ENCODE assay signal across 10 cellular contexts in the genomic region with DNA sequence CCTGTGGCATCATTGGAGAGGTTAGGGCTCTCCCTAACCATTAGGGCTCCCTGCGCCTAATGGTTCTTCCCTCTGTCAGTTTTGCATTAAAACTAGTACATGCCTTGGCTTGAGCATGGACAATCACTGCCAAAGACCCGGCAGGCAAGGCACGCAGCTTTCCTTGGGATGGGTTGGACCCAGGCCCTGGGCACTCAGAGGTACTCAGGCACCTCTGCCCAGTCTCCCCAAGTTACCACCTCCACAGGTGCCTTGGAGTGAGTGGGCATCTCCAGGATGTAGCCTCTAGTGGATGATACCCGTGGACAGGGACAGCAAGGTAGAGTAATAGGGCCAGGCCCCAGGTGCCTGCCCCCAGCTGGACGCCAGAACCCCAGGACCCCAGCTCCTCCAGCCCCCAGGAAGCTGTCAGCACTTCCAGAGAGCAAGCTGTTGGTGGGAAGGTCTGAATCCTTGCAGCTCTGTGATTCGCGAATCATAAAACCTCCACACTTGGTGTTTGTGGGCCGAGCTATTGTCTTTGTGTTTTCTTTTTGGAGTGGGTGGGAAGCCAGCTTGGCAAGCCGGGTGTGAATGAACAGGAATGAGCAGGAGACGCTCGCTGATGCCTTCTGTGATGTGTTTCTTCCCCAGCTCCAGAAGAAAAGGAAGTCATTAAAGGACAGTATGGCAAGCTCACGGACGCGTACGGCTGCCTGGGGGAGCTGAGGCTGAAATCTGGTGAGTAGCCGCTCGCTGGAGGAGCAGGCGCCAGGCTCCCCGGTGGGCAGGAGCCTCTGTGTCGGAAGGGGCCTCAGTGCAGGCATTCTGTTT. TPM values are rescaled to one million over a fixed set of nuclear protein-coding genes. Genes with fewer than 3 reads are reported as not detected.
DNase-seq lines count a peak whose midpoint lies in the region; ATAC-seq, FAIRE-seq and TF ChIP-seq lines count a peak whose summit lies in the region.
"Had no signal": no experiment of that assay in that cellular context is flagged by ENCODE, and none has a peak within 500 bp of the region (broad histone marks: within the 10 kb centered on the region; RNA-seq: fewer than 3 reads in every experiment).

No MANE protein-coding gene starts in this region.

- no peak overlapping the region for H3K27ac Mint-ChIP-seq in neural progenitor cell
- H3K27ac Mint-ChIP-seq: activated CD4-positive, alpha-beta T cell treated with anti-CD3 and anti-CD28 coated beads, Interleukin-2, amount 10 ng/mL, durations not matched to agents 24 days and 14 days had no signal

- TF ChIP-seq CTCF in endothelial cell of umbilical vein (IDR thresholded peaks at IDR 0.05; ENCODE audit: extremely low read depth in 1 of 2, insufficient read depth in 1 of 2, low read depth in 1 of 2, low read length in 2 of 2) (no peak), neural progenitor cell (IDR thresholded peaks at IDR 0.05) (no peak)

- H3K9me3 ChIP-seq in endothelial cell of umbilical vein (replicated peaks; ENCODE audit: control insufficient read depth, insufficient read depth, low read length) (no peaks in the 10 kb centered on the region), neural progenitor cell (ENCODE audit: low read depth) (no peaks in the 10 kb centered on the region)

- H3K27me3 Mint-ChIP-seq in neural progenitor cell (ENCODE audit: insufficient read depth, low read depth), result peaks cover 11% of the 10 kb centered on the region
- H3K27me3 Mint-ChIP-seq: activated CD4-positive, alpha-beta T cell treated with anti-CD3 and anti-CD28 coated beads, Interleukin-2, amount 10 ng/mL, durations not matched to agents 24 days and 14 days had no signal

- H3K4me2 ChIP-seq in endothelial cell of umbilical vein (ENCODE audit: insufficient read depth, low read length) (peak overlapping the region; percentile 40), neural progenitor cell (no peak overlapping the region)

- peaks cover 60% of the 10 kb centered on the region for H3K4me1 ChIP-seq in endothelial cell of umbilical vein (ENCODE audit: control insufficient read depth, extremely low read depth, insufficient read depth, low read length)
- peaks cover 3% of the 10 kb centered on the region for H3K4me1 ChIP-seq in neural progenitor cell

- BruUV-seq in endothelial cell of umbilical vein (replicated peaks; lab: Mats Ljungman, UMichigan), result no TSS peak

- H3K36me3 ChIP-seq in endothelial cell of umbilical vein (ENCODE audit: control insufficient read depth in 2 of 2, extremely low read depth in 1 of 2, insufficient read depth in 2 of 2, low read length in 2 of 2), result peaks cover 0 to 3% of the 10 kb centered on the region in 2 experiments
- H3K36me3 ChIP-seq in neural progenitor cell, result no peaks in the 10 kb centered on the region

- FAIRE-seq in endothelial cell of umbilical vein (lab: Jason Lieb, UNC) (peak; percentile 86), urothelium cell line (lab: Jason Lieb, UNC) (no peak)
- FAIRE-seq: RCC 7860 had no signal

- H3K36me3 Mint-ChIP-seq in neural progenitor cell, result no peaks in the 10 kb centered on the region

- H3K9me1 ChIP-seq in endothelial cell of umbilical vein (replicated peaks; ENCODE audit: control insufficient read depth, extremely low read depth, insufficient read depth, low read length), result no peaks in the 10 kb centered on the region

- dilution Hi-C loops in endothelial cell of umbilical vein (cut with MboI; ENCODE audit: extremely low pct_ligation_motif_present, low sequenced_read_pairs), result no loop called here

- intact Hi-C loops in endothelial cell of umbilical vein (cut with micrococcal nuclease), result no loop called here

- H3K4me3 ChIP-seq in endothelial cell of umbilical vein (replicated peaks in 1 of 3; ENCODE audit: insufficient read depth in 1 of 3, low read depth in 1 of 3, low read length in 3 of 3) (peak overlapping the region in 1 of 3 experiments; percentile 18), neural progenitor cell (no peak overlapping the region)

- H4K20me1 ChIP-seq in endothelial cell of umbilical vein (replicated peaks; ENCODE audit: control insufficient read depth, extremely low read depth, insufficient read depth, low read length) (no peaks in the 10 kb centered on the region), neural progenitor cell (ENCODE audit: low read depth) (no peaks in the 10 kb centered on the region)

- H3K27ac ChIP-seq in endothelial cell of umbilical vein (ENCODE audit: insufficient read depth, low read depth, low read length) (peak overlapping the region; percentile 71), neural progenitor cell (no peak overlapping the region)

- H3K79me2 ChIP-seq in endothelial cell of umbilical vein (ENCODE audit: control insufficient read depth, insufficient read depth, low read length), result peaks cover 86% of the 10 kb centered on the region
- no peaks in the 10 kb centered on the region for H3K79me2 ChIP-seq in neural progenitor cell (ENCODE audit: low read depth)

- ATAC-seq in GM19351 (IDR thresholded peaks at IDR 0.05; ENCODE audit: unreplicated experiment), result no peak

- peaks cover 11% of the 10 kb centered on the region for H3K4me1 Mint-ChIP-seq in neural progenitor cell

- H3K9ac ChIP-seq in endothelial cell of umbilical vein (replicated peaks; ENCODE audit: extremely low read depth, insufficient read depth, low read length), result peak overlapping the region; percentile 30
- no peak overlapping the region for H3K9ac ChIP-seq in neural progenitor cell

- DNase-seq in AG08395 (ENCODE audit: low spot score) (peak; percentile 45), endothelial cell of umbilical vein (ENCODE audit: low read depth, low spot score) (peak; percentile 79), neural progenitor cell (ENCODE audit: low spot score) (peak; percentile 28), urothelium cell line (ENCODE audit: low spot score) (no peak), NCI-H510A treated with DMSO at 0.1 percent for 48 hours (lab: John Stamatoyannopoulos, UW) (no peak), DMS153 (lab: John Stamatoyannopoulos, UW) (no peak)
- DNase-seq: activated CD4-positive, alpha-beta T cell treated with anti-CD3 and anti-CD28 coated beads, Interleukin-2, amount 10 ng/mL, durations not matched to agents 24 days and 14 days had no signal

- peaks cover 3% of the 10 kb centered on the region for H3K9me3 Mint-ChIP-seq in neural progenitor cell

- CTCF ChIA-PET in endothelial cell of umbilical vein (lab: Charles Lee), result interaction anchor here (0.6 to 2.1 kb wide), 9 partner anchors 9 to 55 kb away, joined by 3 to 17 read pairs (median 3); no protein-coding TSS in a partner anchor

- H2AFZ ChIP-seq in endothelial cell of umbilical vein (ENCODE audit: low read depth, low read length) (no peak overlapping the region), neural progenitor cell (replicated peaks) (no peak overlapping the region)

- no peak for TF ChIP-seq POLR2A in endothelial cell of umbilical vein (IDR thresholded peaks at IDR 0.05; ENCODE audit: low read depth, low read length)

- no peaks in the 10 kb centered on the region for H3F3A ChIP-seq in neural progenitor cell (ENCODE audit: low read depth)

- POLR2A ChIA-PET in endothelial cell of umbilical vein (lab: Charles Lee), result interaction anchor here (0.7 to 1.5 kb wide), 3 partner anchors 9 to 44 kb away, joined by 5 to 10 read pairs (median 8); no protein-coding TSS in a partner anchor

- no peak overlapping the region for H3K4me3 Mint-ChIP-seq in neural progenitor cell
- H3K4me3 Mint-ChIP-seq: activated CD4-positive, alpha-beta T cell treated with anti-CD3 and anti-CD28 coated beads, Interleukin-2, amount 10 ng/mL, durations not matched to agents 24 days and 14 days had no signal

- H3K27me3 ChIP-seq in endothelial cell of umbilical vein (ENCODE audit: control insufficient read depth in 2 of 2, insufficient read depth in 2 of 2, low read length in 2 of 2) (no peaks in the 10 kb centered on the region), neural progenitor cell (no peaks in the 10 kb centered on the region)

TF ChIP-seq in PFSK-1, 5 proteins besides CTCF, POLR2A, EP300 and RAD21 (continues in another document):
- TF ChIP-seq TAF1 (IDR thresholded peaks at IDR 0.05; ENCODE audit: borderline replicate concordance, insufficient read depth, low read length), result no peak
- no peak for TF ChIP-seq FOXP2 (optimal IDR thresholded peaks at IDR 0.05; ENCODE audit: borderline replicate concordance, extremely low read depth, extremely low read length, insufficient read depth)
- peak; percentile 30; the same call in 1 of the 2 replicates for TF ChIP-seq SIN3A (IDR thresholded peaks at IDR 0.05; ENCODE audit: borderline replicate concordance, insufficient read depth, low read length)

TF ChIP-seq in endothelial cell of umbilical vein, 7 proteins besides CTCF, POLR2A, EP300 and RAD21:
- TF ChIP-seq JUN (IDR thresholded peaks at IDR 0.05; ENCODE audit: borderline replicate concordance, insufficient read depth, insufficient read length, low read depth) (no peak), EZH2 (IDR thresholded peaks at IDR 0.05; ENCODE audit: borderline replicate concordance, low read depth, low read length, severe bottlenecking) (no peak), POLR2AphosphoS5 (IDR thresholded peaks at IDR 0.05; ENCODE audit: insufficient read depth, low read depth, low read length) (no peak), GATA2 (IDR thresholded peaks at IDR 0.05; ENCODE audit: insufficient read depth, insufficient read length, low read depth, low read length) (no peak), FOS (IDR thresholded peaks at IDR 0.05; ENCODE audit: borderline replicate concordance, insufficient read depth, low read length) (no peak), MYC (IDR thresholded peaks at IDR 0.05; ENCODE audit: low read depth, low read length) (no peak)
- TF ChIP-seq, protein P1, sequence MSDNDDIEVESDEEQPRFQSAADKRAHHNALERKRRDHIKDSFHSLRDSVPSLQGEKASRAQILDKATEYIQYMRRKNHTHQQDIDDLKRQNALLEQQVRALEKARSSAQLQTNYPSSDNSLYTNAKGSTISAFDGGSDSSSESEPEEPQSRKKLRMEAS (IDR thresholded peaks at IDR 0.05; ENCODE audit: insufficient read depth, insufficient read length), result no peak
TF ChIP-seq in endothelial cell of umbilical vein: peak in this region for 0.

RNA-seq across cellular contexts. Expression of gene SYNJ2, which starts 35.1 kb away (rescaled TPM):
- polyA plus RNA-seq in PFSK-1 (2012; ENCODE audit: insufficient read length, low read depth), result 13.5 TPM
- total RNA-seq in endothelial cell of umbilical vein (71.8 and 78.2 TPM in 2 replicates), neural progenitor cell (ENCODE audit: low replicate concordance) (2.5 and 4.8 TPM in 2 replicates)
- 32.4 and 35.1 TPM in 2 replicates for polyA plus RNA-seq in endothelial cell of umbilical vein
- 42.1 and 44.6 TPM in 2 replicates for polyA plus RNA-seq in endothelial cell of umbilical vein (2011; cell fraction: cytosol; rRNA removed)
- polyA plus RNA-seq in endothelial cell of umbilical vein (2011; cell fraction: nucleus; rRNA removed), result 85.0 and 90.0 TPM in 2 replicates
- 28.3 and 54.5 TPM in 2 replicates for polyA plus RNA-seq in endothelial cell of umbilical vein (2012)
- polyA minus RNA-seq in endothelial cell of umbilical vein, result 76.8 and 82.3 TPM in 2 replicates
- 12.2 TPM for polyA minus RNA-seq in endothelial cell of umbilical vein (2011; cell fraction: cytosol; rRNA and poly(A)+ RNA removed)
- 77.9 and 82.2 TPM in 2 replicates for polyA minus RNA-seq in endothelial cell of umbilical vein (2011; cell fraction: nucleus; rRNA and poly(A)+ RNA removed)

Comparison
In these comparisons a context has a peak if more than half of its experiments do, and no peak if none do; other contexts are left out.
1. DNase-seq: peak in AG08395 (single experiment), endothelial cell of umbilical vein (single experiment) and neural progenitor cell (single experiment); none in urothelium cell line (single experiment), NCI-H510A treated with DMSO at 0.1 percent for 48 hours (single experiment) and DMS153 (single experiment).
2. RNA of gene SYNJ2, which starts 35.1 kb away (total RNA-seq): 71.8 to 78.2 TPM in endothelial cell of umbilical vein; 2.5 to 4.8 TPM in neural progenitor cell; every median in the first group is over 10 times any median in the second.